9 cellular contexts compared by ENCODE assay signal in the genomic region with DNA sequence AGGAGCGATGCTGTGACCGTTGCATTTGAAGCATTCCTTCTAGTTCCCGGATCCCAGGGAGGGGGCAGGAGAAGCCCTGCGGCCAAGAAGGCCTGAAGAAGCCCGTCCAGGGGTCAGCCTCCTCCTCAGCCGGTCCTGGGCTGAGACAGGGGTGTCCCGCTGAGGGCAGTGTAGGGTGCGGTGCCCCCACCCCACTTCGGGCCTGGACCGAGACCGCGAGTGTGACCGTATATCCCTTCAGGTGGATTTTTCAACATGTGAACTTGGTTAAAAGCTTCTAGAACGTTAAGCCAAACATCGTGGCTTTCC. TPM values are rescaled to one million over a fixed set of nuclear protein-coding genes. Genes with fewer than 3 reads are reported as not detected.
DNase-seq lines count a peak whose midpoint lies in the region; ATAC-seq, FAIRE-seq and TF ChIP-seq lines count a peak whose summit lies in the region.
"Had no signal": no experiment of that assay in that cellular context is flagged by ENCODE, and none has a peak within 500 bp of the region (broad histone marks: within the 10 kb centered on the region; RNA-seq: fewer than 3 reads in every experiment).

No MANE protein-coding gene starts in this region.

- ATAC-seq in HG03460 (IDR thresholded peaks at IDR 0.05; ENCODE audit: unreplicated experiment) (peak; percentile 5), pancreas (peak in 1 of 4 donors; percentile 9), GM19351 (IDR thresholded peaks at IDR 0.05; ENCODE audit: unreplicated experiment) (no peak)

- DNase-seq in GM12865 (ENCODE audit: low read depth), result no peak
- no peak for DNase-seq in H1 (ENCODE audit: low read depth in 1 of 2, low spot score in 2 of 2)
- no peak for DNase-seq in pancreas
- DNase-seq in OCI-M2 (lab: John Stamatoyannopoulos, UW; ENCODE audit: unreplicated experiment), result no peak
- no peak for DNase-seq in C1 segment of cervical spinal cord (lab: John Stamatoyannopoulos, UW)
- no peak for DNase-seq in NCI-H2029 treated with DMSO at 0.1 percent for 48 hours (lab: John Stamatoyannopoulos, UW)

- H3K9me3 ChIP-seq in H1 (ENCODE audit: insufficient read depth in 2 of 2, low read depth in 1 of 2, low read length in 1 of 2) (no peaks in the 10 kb centered on the region), pancreas (no peaks in the 10 kb centered on the region)

- H2BK12ac ChIP-seq in H1 (ENCODE audit: low read depth, low read length), result no peak overlapping the region

- H3K79me2 ChIP-seq in H1 (ENCODE audit: control insufficient read depth in 1 of 2, insufficient read depth in 2 of 2, low read length in 2 of 2), result no peaks in the 10 kb centered on the region

- H3K14ac ChIP-seq in H1 (ENCODE audit: insufficient read length), result no peak overlapping the region

- TF ChIP-seq EP300 in H1 (IDR thresholded peaks at IDR 0.05; ENCODE audit: borderline replicate concordance in 1 of 2, low read depth in 2 of 2, low read length in 2 of 2), result no peak

- H2BK20ac ChIP-seq in H1 (ENCODE audit: low read length), result no peak overlapping the region

- H2BK120ac ChIP-seq in H1 (replicated peaks; ENCODE audit: low read depth, low read length), result no peak overlapping the region

- H4K91ac ChIP-seq in H1 (replicated peaks; ENCODE audit: insufficient read length, low read length), result no peak overlapping the region

- H3K36me3 ChIP-seq in H1 (ENCODE audit: control insufficient read depth in 2 of 4, insufficient read depth in 4 of 4, low read length in 3 of 4), result peaks cover 0 to 3% (median 0%) of the 10 kb centered on the region in 4 experiments; a peak in 1 of 8 replicates
- H3K36me3 ChIP-seq in pancreas, result no peaks in the 10 kb centered on the region

- FAIRE-seq in H1 (lab: Jason Lieb, UNC) (no peak), pancreas (lab: Jason Lieb, UNC) (no peak)

- peaks cover 40% of the 10 kb centered on the region for H3K23me2 ChIP-seq in H1 (ENCODE audit: low read depth, low read length)

- H3K18ac ChIP-seq in H1 (ENCODE audit: extremely low read depth, low read length), result no peak overlapping the region; the same call in 1 of the 2 replicates

- no peak for TF ChIP-seq RAD21 in H1 (IDR thresholded peaks at IDR 0.05 in 1 of 2, conservative IDR thresholded peaks at IDR 0.05 in 1 of 2; ENCODE audit: low read depth in 2 of 2, low read length in 2 of 2)

- peak overlapping the region; percentile 55 to 87 for H3K4me2 ChIP-seq in H1 (ENCODE audit: insufficient read depth in 1 of 2, low read depth in 2 of 2, low read length in 2 of 2)

- peaks cover 0 to 20% of the 10 kb centered on the region in 2 experiments for H4K20me1 ChIP-seq in H1 (replicated peaks in 1 of 2; ENCODE audit: control insufficient read depth in 1 of 2, insufficient read depth in 2 of 2, low read length in 2 of 2)

- H2BK15ac ChIP-seq in H1 (ENCODE audit: low read length), result peak overlapping the region; percentile 92; the same call in 1 of the 2 replicates

- H3K4ac ChIP-seq in H1 (replicated peaks; ENCODE audit: insufficient read length, low read depth, low read length), result no peak overlapping the region

- no peak for TF ChIP-seq POLR2A in H1 (IDR thresholded peaks at IDR 0.05; ENCODE audit: control extremely low read depth in 1 of 2, low read depth in 2 of 2, low read length in 2 of 2)

- H4K5ac ChIP-seq in H1 (ENCODE audit: insufficient read length, low read depth, low read length), result no peak overlapping the region

- no peak overlapping the region for H2BK5ac ChIP-seq in H1 (ENCODE audit: low read depth, low read length)

- CTCF ChIA-PET in H1 (lab: Charles Lee; ENCODE audit: partially characterized antibody), result interaction anchor here (3.8 kb wide), 1 partner anchor 28 kb away, joined by 16 read pairs; no protein-coding TSS in a partner anchor

- no peaks in the 10 kb centered on the region; the same call in 1 of the 2 replicates for H3K79me1 ChIP-seq in H1 (ENCODE audit: low read depth, low read length)

- peaks cover 43 to 83% (median 77%) of the 10 kb centered on the region in 4 experiments for H3K27me3 ChIP-seq in H1 (replicated peaks in 1 of 4; ENCODE audit: control insufficient read depth in 3 of 4, extremely low read depth in 1 of 4, insufficient read depth in 3 of 4, low read length in 3 of 4)
- no peaks in the 10 kb centered on the region for H3K27me3 ChIP-seq in pancreas

- H3K56ac ChIP-seq in H1 (replicated peaks; ENCODE audit: insufficient read length, low read depth, low read length), result no peak overlapping the region

- no peak overlapping the region for H4K8ac ChIP-seq in H1 (ENCODE audit: extremely low read depth, insufficient read depth, low read length)

- intact Hi-C loops in pancreas (cut with DNase I), result no loop called here

- H3K9ac ChIP-seq in H1 (replicated peaks in 1 of 4; ENCODE audit: extremely low read depth in 1 of 4, low read depth in 3 of 4, low read length in 3 of 4), result no peak overlapping the region

- H2AFZ ChIP-seq in H1 (ENCODE audit: low read length), result no peak overlapping the region

- H3K4me1 ChIP-seq in H1 (replicated peaks in 1 of 4; ENCODE audit: control insufficient read depth in 3 of 4, insufficient read depth in 4 of 4, low read length in 3 of 4) (peaks cover 0 to 29% (median 9%) of the 10 kb centered on the region in 4 experiments; a peak in 5 of 7 replicates), pancreas (peaks cover 0 to 12% (median 0%) of the 10 kb centered on the region in 3 donors)

- no peak overlapping the region for H2AK5ac ChIP-seq in H1 (ENCODE audit: low read depth, low read length)

- POLR2A ChIA-PET in H1 (lab: Charles Lee; ENCODE audit: partially characterized antibody), result interaction anchor here (1.3 to 2.7 kb wide), 3 partner anchors 7 to 17 kb away, joined by 4 to 7 read pairs (median 6); no protein-coding TSS in a partner anchor

- H3K4me3 ChIP-seq in GM12865 (ENCODE audit: low read depth, low read length) (peak overlapping the region; percentile 35), H1 (ENCODE audit: extremely low read depth in 1 of 4, insufficient read depth in 2 of 4, low read depth in 3 of 4, low read length in 4 of 4) (peak overlapping the region; percentile 35 to 66 (median 54)), pancreas (peak overlapping the region; percentile 8 to 49 (median 32))

- H3K27ac ChIP-seq in H1 (ENCODE audit: low read depth, low read length), result no peak overlapping the region
- H3K27ac ChIP-seq in pancreas, result no peak overlapping the region
- H3K27ac ChIP-seq: epithelial cell of prostate had no signal

- 1% methylated on average over 13 of the region's 15 CpGs; no CpG with 5 or more reads in 1 of the 2 experiments for WGBS in H1 (ENCODE audit: extremely low coverage in 1 of 2, insufficient coverage in 1 of 2, insufficient read length in 1 of 2, insufficient replicate concordance in 2 of 2, low coverage in 1 of 2, low lambda C conversion rate in 2 of 2, missing lambda C conversion rate in 1 of 2), 2 experiments
- WGBS in pancreas, 2 donors, result 2 to 4% methylated on average over 15 of the region's 15 CpGs

- no peak for TF ChIP-seq CTCF in GM12865 (IDR thresholded peaks at IDR 0.05; ENCODE audit: insufficient read depth, low read depth, low read length, missing control alignments)
- TF ChIP-seq CTCF in H1 (IDR thresholded peaks at IDR 0.05; ENCODE audit: control extremely low read depth in 1 of 3, insufficient read depth in 1 of 3, low read depth in 1 of 3, low read length in 3 of 3), result no peak
- no peak for TF ChIP-seq CTCF in pancreas (IDR thresholded peaks at IDR 0.05)

- no peak overlapping the region for H3K23ac ChIP-seq in H1 (ENCODE audit: insufficient read length)

TF ChIP-seq in H1, 55 proteins besides CTCF, POLR2A, EP300 and RAD21:
- TF ChIP-seq ZNF274 (IDR thresholded peaks at IDR 0.05; ENCODE audit: borderline replicate concordance, extremely low read depth, low read length), result no peak
- no peak for TF ChIP-seq GABPA (IDR thresholded peaks at IDR 0.05; ENCODE audit: borderline replicate concordance, insufficient read depth, low read length)
- TF ChIP-seq CEBPB (IDR thresholded peaks at IDR 0.05; ENCODE audit: low read depth, low read length), result no peak
- TF ChIP-seq, protein P1, sequence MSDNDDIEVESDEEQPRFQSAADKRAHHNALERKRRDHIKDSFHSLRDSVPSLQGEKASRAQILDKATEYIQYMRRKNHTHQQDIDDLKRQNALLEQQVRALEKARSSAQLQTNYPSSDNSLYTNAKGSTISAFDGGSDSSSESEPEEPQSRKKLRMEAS (IDR thresholded peaks at IDR 0.05), result no peak
- TF ChIP-seq PHF8 (conservative IDR thresholded peaks at IDR 0.05; ENCODE audit: low read depth, low read length), result no peak
- TF ChIP-seq RNF2 (IDR thresholded peaks at IDR 0.05; ENCODE audit: borderline replicate concordance, low read depth, low read length, missing control alignments, poor library complexity, severe bottlenecking), result no peak
- TF ChIP-seq CHD2 (IDR thresholded peaks at IDR 0.05; ENCODE audit: low read length), result no peak
- no peak for TF ChIP-seq EZH2 (IDR thresholded peaks at IDR 0.05; ENCODE audit: low read depth, low read length, severe bottlenecking)

RNA-seq across cellular contexts. Expression of a gene that starts 2.8 kb away (rescaled TPM):
- 0.20 and 0.57 TPM in 2 replicates for total RNA-seq in H1 (2021; fragmentation: NEBNext Ultra II Directional; extraction: Animal tissue kit (Norgen Biotek cat#: 25700))
- polyA plus RNA-seq in H1 (2011; rRNA removed) (0.20 and 0.36 TPM in 2 replicates), pancreas (under 1 TPM in 1 of 2 donors, not detected in 1; 0.23 TPM)
- 0.26 TPM for polyA plus RNA-seq in H1 (2011; cell fraction: cytosol; rRNA removed)
- polyA plus RNA-seq in H1 (2011; cell fraction: nucleus; rRNA removed), result 0.40 TPM
- polyA plus RNA-seq in H1 (2012, experiment 1 of 2), result 0.12 to 0.29 TPM (median 0.23 TPM) in 4 replicates
- 0.09 TPM for polyA plus RNA-seq in H1 (2012, experiment 2 of 2)
- polyA plus RNA-seq in H1 (2013, experiment 1 of 2), result 0.30 TPM
- 0.33 TPM for polyA plus RNA-seq in H1 (2013, experiment 2 of 2)
- 0.17 and 0.28 TPM in 2 replicates for polyA minus RNA-seq in H1 (2011; rRNA and poly(A)+ RNA removed)
- polyA minus RNA-seq in H1 (2011; cell fraction: cytosol; rRNA and poly(A)+ RNA removed), result not detected
- 1.00 TPM for polyA minus RNA-seq in H1 (2011; cell fraction: nucleus; rRNA and poly(A)+ RNA removed)
- under 1 TPM in 3 of 6 donors, not detected in 3; 0.12 to 0.31 (median 0.12) TPM for total RNA-seq in pancreas
